ENCODE assay signal across 1 cellular context in genomic region chr19:34920090-34920786, GRCh38.
TF ChIP-seq lines count a peak whose summit lies in the region.
"Not testable (repeated sequence)": the region's sequence is repeated elsewhere in the genome, so short reads cannot be mapped to it uniquely, and the experiment has no call there.

No MANE protein-coding gene starts in this region.

TF ChIP-seq in K562, 482 proteins besides CTCF, POLR2A, EP300 and RAD21 (continues in another document):
- TF ChIP-seq, protein P1, sequence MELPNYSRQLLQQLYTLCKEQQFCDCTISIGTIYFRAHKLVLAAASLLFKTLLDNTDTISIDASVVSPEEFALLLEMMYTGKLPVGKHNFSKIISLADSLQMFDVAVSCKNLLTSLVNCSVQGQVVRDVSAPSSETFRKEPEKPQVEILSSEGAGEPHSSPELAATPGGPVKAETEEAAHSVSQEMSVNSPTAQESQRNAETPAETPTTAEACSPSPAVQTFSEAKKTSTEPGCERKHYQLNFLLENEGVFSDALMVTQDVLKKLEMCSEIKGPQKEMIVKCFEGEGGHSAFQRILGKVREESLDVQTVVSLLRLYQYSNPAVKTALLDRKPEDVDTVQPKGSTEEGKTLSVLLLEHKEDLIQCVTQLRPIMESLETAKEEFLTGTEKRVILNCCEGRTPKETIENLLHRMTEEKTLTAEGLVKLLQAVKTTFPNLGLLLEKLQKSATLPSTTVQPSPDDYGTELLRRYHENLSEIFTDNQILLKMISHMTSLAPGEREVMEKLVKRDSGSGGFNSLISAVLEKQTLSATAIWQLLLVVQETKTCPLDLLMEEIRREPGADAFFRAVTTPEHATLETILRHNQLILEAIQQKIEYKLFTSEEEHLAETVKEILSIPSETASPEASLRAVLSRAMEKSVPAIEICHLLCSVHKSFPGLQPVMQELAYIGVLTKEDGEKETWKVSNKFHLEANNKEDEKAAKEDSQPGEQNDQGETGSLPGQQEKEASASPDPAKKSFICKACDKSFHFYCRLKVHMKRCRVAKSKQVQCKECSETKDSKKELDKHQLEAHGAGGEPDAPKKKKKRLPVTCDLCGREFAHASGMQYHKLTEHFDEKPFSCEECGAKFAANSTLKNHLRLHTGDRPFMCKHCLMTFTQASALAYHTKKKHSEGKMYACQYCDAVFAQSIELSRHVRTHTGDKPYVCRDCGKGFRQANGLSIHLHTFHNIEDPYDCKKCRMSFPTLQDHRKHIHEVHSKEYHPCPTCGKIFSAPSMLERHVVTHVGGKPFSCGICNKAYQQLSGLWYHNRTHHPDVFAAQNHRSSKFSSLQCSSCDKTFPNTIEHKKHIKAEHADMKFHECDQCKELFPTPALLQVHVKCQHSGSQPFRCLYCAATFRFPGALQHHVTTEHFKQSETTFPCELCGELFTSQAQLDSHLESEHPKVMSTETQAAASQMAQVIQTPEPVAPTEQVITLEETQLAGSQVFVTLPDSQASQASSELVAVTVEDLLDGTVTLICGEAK (IDR thresholded peaks at IDR 0.05) = 0 out of 2 replicates have a peak, but pooled peaks have one; percentile 17
- TF ChIP-seq, protein P1 (CRISPR knock-in tag; IDR thresholded peaks at IDR 0.05) = not testable (repeated sequence)
- 0 out of 2 replicates have a peak, but pooled peaks have one; percentile 18 for TF ChIP-seq ZNF41 (CRISPR knock-in tag; conservative IDR thresholded peaks at IDR 0.05)
- TF ChIP-seq ZNF561 (CRISPR knock-in tag; conservative IDR thresholded peaks at IDR 0.05) = 0 out of 2 replicates have a peak, but pooled peaks have one; percentile 26
- peak in 1 of 3 experiments; percentile 23 for TF ChIP-seq YY1 (IDR thresholded peaks at IDR 0.05; ENCODE audit: borderline replicate concordance in 1 of 3, control insufficient read depth in 1 of 3, extremely low read depth in 1 of 3, insufficient read depth in 3 of 3, insufficient read length in 1 of 3, insufficient replicate concordance in 2 of 3, low read depth in 1 of 3, low read length in 2 of 3)
- TF ChIP-seq ZNF274 (IDR thresholded peaks at IDR 0.05; ENCODE audit: borderline replicate concordance, low read depth, low read length) = peak; percentile 66; the same call in 1 of the 2 replicates
- peak in 1 of 2 experiments; percentile 57; a peak in 2 of 4 replicates for TF ChIP-seq HDAC1 (IDR thresholded peaks at IDR 0.05)
- TF ChIP-seq GATA2 (CRISPR knock-in tag; IDR thresholded peaks at IDR 0.05) = peak; percentile 95
- peak; percentile 84 for TF ChIP-seq PML (IDR thresholded peaks at IDR 0.05; ENCODE audit: low read length)
- TF ChIP-seq, protein P2, sequence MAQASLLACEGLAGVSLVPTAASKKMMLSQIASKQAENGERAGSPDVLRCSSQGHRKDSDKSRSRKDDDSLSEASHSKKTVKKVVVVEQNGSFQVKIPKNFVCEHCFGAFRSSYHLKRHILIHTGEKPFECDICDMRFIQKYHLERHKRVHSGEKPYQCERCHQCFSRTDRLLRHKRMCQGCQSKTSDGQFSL (CRISPR knock-in tag; IDR thresholded peaks at IDR 0.05) = not testable (repeated sequence)
- TF ChIP-seq, protein P2 (tag; IDR thresholded peaks at IDR 0.05) = peak in 1 of 2 experiments; percentile 91; a peak in 2 of 4 replicates
- TF ChIP-seq ATF7 (IDR thresholded peaks at IDR 0.05) = 0 out of 2 replicates have a peak, but pooled peaks have one; percentile 42
- TF ChIP-seq ATF1 (CRISPR knock-in tag; IDR thresholded peaks at IDR 0.05); PBX2 (CRISPR knock-in tag; IDR thresholded peaks at IDR 0.05; ENCODE audit: low read depth): not testable (repeated sequence)
- TF ChIP-seq ATF1 (tag; IDR thresholded peaks at IDR 0.05) = peak; percentile 34; the same call in 1 of the 2 replicates
- TF ChIP-seq, protein P3, sequence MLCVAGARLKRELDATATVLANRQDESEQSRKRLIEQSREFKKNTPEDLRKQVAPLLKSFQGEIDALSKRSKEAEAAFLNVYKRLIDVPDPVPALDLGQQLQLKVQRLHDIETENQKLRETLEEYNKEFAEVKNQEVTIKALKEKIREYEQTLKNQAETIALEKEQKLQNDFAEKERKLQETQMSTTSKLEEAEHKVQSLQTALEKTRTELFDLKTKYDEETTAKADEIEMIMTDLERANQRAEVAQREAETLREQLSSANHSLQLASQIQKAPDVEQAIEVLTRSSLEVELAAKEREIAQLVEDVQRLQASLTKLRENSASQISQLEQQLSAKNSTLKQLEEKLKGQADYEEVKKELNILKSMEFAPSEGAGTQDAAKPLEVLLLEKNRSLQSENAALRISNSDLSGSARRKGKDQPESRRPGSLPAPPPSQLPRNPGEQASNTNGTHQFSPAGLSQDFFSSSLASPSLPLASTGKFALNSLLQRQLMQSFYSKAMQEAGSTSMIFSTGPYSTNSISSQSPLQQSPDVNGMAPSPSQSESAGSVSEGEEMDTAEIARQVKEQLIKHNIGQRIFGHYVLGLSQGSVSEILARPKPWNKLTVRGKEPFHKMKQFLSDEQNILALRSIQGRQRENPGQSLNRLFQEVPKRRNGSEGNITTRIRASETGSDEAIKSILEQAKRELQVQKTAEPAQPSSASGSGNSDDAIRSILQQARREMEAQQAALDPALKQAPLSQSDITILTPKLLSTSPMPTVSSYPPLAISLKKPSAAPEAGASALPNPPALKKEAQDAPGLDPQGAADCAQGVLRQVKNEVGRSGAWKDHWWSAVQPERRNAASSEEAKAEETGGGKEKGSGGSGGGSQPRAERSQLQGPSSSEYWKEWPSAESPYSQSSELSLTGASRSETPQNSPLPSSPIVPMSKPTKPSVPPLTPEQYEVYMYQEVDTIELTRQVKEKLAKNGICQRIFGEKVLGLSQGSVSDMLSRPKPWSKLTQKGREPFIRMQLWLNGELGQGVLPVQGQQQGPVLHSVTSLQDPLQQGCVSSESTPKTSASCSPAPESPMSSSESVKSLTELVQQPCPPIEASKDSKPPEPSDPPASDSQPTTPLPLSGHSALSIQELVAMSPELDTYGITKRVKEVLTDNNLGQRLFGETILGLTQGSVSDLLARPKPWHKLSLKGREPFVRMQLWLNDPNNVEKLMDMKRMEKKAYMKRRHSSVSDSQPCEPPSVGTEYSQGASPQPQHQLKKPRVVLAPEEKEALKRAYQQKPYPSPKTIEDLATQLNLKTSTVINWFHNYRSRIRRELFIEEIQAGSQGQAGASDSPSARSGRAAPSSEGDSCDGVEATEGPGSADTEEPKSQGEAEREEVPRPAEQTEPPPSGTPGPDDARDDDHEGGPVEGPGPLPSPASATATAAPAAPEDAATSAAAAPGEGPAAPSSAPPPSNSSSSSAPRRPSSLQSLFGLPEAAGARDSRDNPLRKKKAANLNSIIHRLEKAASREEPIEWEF (CRISPR knock-in tag; IDR thresholded peaks at IDR 0.05) = peak; percentile 74; the same call in 1 of the 2 replicates
- TF ChIP-seq SRF (CRISPR knock-in tag; IDR thresholded peaks at IDR 0.05) = 0 out of 4 replicates have a peak, but pooled peaks of 1 of the 2 experiments have one; percentile 45
- TF ChIP-seq TEAD2 (tag; IDR thresholded peaks at IDR 0.05) = peak; percentile 70
- TF ChIP-seq PHB2 (IDR thresholded peaks at IDR 0.05; ENCODE audit: low read depth) = peak; percentile 34; the same call in 1 of the 2 replicates
- TF ChIP-seq, protein P4, sequence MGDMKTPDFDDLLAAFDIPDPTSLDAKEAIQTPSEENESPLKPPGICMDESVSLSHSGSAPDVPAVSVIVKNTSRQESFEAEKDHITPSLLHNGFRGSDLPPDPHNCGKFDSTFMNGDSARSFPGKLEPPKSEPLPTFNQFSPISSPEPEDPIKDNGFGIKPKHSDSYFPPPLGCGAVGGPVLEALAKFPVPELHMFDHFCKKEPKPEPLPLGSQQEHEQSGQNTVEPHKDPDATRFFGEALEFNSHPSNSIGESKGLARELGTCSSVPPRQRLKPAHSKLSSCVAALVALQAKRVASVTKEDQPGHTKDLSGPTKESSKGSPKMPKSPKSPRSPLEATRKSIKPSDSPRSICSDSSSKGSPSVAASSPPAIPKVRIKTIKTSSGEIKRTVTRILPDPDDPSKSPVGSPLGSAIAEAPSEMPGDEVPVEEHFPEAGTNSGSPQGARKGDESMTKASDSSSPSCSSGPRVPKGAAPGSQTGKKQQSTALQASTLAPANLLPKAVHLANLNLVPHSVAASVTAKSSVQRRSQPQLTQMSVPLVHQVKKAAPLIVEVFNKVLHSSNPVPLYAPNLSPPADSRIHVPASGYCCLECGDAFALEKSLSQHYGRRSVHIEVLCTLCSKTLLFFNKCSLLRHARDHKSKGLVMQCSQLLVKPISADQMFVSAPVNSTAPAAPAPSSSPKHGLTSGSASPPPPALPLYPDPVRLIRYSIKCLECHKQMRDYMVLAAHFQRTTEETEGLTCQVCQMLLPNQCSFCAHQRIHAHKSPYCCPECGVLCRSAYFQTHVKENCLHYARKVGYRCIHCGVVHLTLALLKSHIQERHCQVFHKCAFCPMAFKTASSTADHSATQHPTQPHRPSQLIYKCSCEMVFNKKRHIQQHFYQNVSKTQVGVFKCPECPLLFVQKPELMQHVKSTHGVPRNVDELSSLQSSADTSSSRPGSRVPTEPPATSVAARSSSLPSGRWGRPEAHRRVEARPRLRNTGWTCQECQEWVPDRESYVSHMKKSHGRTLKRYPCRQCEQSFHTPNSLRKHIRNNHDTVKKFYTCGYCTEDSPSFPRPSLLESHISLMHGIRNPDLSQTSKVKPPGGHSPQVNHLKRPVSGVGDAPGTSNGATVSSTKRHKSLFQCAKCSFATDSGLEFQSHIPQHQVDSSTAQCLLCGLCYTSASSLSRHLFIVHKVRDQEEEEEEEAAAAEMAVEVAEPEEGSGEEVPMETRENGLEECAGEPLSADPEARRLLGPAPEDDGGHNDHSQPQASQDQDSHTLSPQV (IDR thresholded peaks at IDR 0.05) = peak; percentile 100
- TF ChIP-seq HDAC3 (IDR thresholded peaks at IDR 0.05; ENCODE audit: borderline replicate concordance, partially characterized antibody) = peak; percentile 49
- TF ChIP-seq, protein P5, sequence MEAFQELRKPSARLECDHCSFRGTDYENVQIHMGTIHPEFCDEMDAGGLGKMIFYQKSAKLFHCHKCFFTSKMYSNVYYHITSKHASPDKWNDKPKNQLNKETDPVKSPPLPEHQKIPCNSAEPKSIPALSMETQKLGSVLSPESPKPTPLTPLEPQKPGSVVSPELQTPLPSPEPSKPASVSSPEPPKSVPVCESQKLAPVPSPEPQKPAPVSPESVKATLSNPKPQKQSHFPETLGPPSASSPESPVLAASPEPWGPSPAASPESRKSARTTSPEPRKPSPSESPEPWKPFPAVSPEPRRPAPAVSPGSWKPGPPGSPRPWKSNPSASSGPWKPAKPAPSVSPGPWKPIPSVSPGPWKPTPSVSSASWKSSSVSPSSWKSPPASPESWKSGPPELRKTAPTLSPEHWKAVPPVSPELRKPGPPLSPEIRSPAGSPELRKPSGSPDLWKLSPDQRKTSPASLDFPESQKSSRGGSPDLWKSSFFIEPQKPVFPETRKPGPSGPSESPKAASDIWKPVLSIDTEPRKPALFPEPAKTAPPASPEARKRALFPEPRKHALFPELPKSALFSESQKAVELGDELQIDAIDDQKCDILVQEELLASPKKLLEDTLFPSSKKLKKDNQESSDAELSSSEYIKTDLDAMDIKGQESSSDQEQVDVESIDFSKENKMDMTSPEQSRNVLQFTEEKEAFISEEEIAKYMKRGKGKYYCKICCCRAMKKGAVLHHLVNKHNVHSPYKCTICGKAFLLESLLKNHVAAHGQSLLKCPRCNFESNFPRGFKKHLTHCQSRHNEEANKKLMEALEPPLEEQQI (IDR thresholded peaks at IDR 0.05) = peak; percentile 71; the same call in 1 of the 2 replicates
- TF ChIP-seq NFE2L1 (tag; IDR thresholded peaks at IDR 0.05; ENCODE audit: borderline replicate concordance, low read depth) = 0 out of 2 replicates have a peak, but pooled peaks have one; percentile 18
- TF ChIP-seq MYC (IDR thresholded peaks at IDR 0.05; ENCODE audit: low read depth, low read length) = peak; percentile 65
- TF ChIP-seq MYC (CRISPR knock-in tag; IDR thresholded peaks at IDR 0.05; ENCODE audit: borderline replicate concordance, low read depth) = 0 out of 2 replicates have a peak, but pooled peaks have one; percentile 56
- peak; percentile 95 for TF ChIP-seq ZNF668 (CRISPR knock-in tag; IDR thresholded peaks at IDR 0.05)
- peak; percentile 67; the same call in 1 of the 2 replicates for TF ChIP-seq KLF6 (CRISPR knock-in tag; IDR thresholded peaks at IDR 0.05; ENCODE audit: borderline replicate concordance)
- peak; percentile 54; the same call in 1 of the 2 replicates for TF ChIP-seq PBX2 (tag; conservative IDR thresholded peaks at IDR 0.05; ENCODE audit: low read depth)
